ENCODE assay signal across 16 cellular contexts in the genomic region with DNA sequence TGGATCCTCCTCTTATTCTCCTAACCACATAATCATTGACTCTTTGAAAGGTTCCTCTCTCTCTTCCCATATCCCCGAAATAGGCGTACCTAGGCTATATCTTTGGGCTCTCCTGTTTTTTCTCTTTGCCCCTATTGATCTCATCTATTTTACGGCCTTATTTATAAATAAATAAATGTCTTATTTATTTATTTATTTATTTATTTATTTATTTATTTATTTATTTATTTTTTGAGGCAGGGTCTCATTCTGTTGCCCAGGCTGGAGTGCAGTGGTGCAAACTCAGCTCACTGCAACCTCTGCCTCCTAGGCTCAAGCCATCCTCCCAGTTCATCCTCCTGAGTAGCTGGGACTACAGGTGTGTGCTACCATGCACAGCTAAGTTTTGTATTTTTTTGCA. TPM values are rescaled to one million over a fixed set of nuclear protein-coding genes. Genes with fewer than 3 reads are reported as not detected.
DNase-seq lines count a peak whose midpoint lies in the region; ATAC-seq, FAIRE-seq and TF ChIP-seq lines count a peak whose summit lies in the region.
"Not testable (repeated sequence)": the region's sequence is repeated elsewhere in the genome, so short reads cannot be mapped to it uniquely, and the experiment has no call there.
"Had no signal": no experiment of that assay in that cellular context is flagged by ENCODE, and none has a peak within 500 bp of the region (broad histone marks: within the 10 kb centered on the region; RNA-seq: fewer than 3 reads in every experiment).

No MANE protein-coding gene starts in this region.

- intact Hi-C loops in esophagus muscularis mucosa (cut with DNase I): not testable (repeated sequence)

- not testable (repeated sequence) for H3K9me3 ChIP-seq in A549; HEK293 (ENCODE audit: control insufficient read depth, insufficient read depth, low read depth, low read length); esophagus muscularis mucosa

- not testable (repeated sequence) for TF ChIP-seq POLR2A in A549 (IDR thresholded peaks at IDR 0.05; ENCODE audit: low read length); esophagus muscularis mucosa (IDR thresholded peaks at IDR 0.05; ENCODE audit: low read depth)

- not testable (repeated sequence) for H3K27ac ChIP-seq in A549; HEK293 (ENCODE audit: extremely low read depth, low read depth, low read length); esophagus muscularis mucosa (replicated peaks in 1 of 4)

- CTCF ChIA-PET in A549 (lab: Yijun Ruan, JAX) (interaction anchor here (0.5 to 3.9 kb wide), 9 partner anchors 13 to 420 kb away, joined by 3 to 23 read pairs (median 4); partner anchors contain the start of genes KCTD19, LRRC36 and ZDHHC1), HEK293 (lab: Yijun Ruan, JAX) (interaction anchor here (0.5 to 1.5 kb wide), 5 partner anchors 21 to 151 kb away, joined by 3 to 5 read pairs (median 4); no protein-coding TSS in a partner anchor), WTC11 (lab: Charles Lee) (interaction anchor here (1.3 to 2.9 kb wide), 4 partner anchors 26 to 114 kb away, joined by 3 to 15 read pairs (median 6); partner anchors contain the start of genes KCTD19 and LRRC36)

- ATAC-seq in A549, WTC11: not testable (repeated sequence)

- H3K4me3 Mint-ChIP-seq in WTC11: not testable (repeated sequence)

- not testable (repeated sequence) for DNase-seq in A549 (ENCODE audit: low read depth in 1 of 2, low spot score in 1 of 2); WTC11 (ENCODE audit: low spot score)
- DNase-seq in esophagus muscularis mucosa (ENCODE audit: extremely low spot score): peak; percentile 50

- H3K4me1 ChIP-seq in A549; HEK293 (ENCODE audit: control insufficient read depth, insufficient read depth, low read length); esophagus muscularis mucosa: not testable (repeated sequence)

- H3K27me3 ChIP-seq in esophagus muscularis mucosa: not testable (repeated sequence)

- H3K4me2 ChIP-seq in A549: not testable (repeated sequence)

- H3K4me1 Mint-ChIP-seq in WTC11: not testable (repeated sequence)

- WGBS in A549 (ENCODE audit: missing lambda C conversion rate): 90% methylated on average over 3 of the region's 3 CpGs
- 97% methylated on average over 3 of the region's 3 CpGs for WGBS in esophagus muscularis mucosa

- H3K36me3 Mint-ChIP-seq in WTC11: not testable (repeated sequence)

- POLR2A ChIA-PET in A549 (lab: Yijun Ruan, JAX); HEK293 (lab: Yijun Ruan, JAX); WTC11 (lab: Charles Lee): not testable (repeated sequence)

- not testable (repeated sequence) for TF ChIP-seq EP300 in A549 (IDR thresholded peaks at IDR 0.05); esophagus muscularis mucosa (IDR thresholded peaks at IDR 0.05)

- not testable (repeated sequence) for FAIRE-seq in A549 (lab: Jason Lieb, UNC)

- not testable (repeated sequence) for H3K9me3 Mint-ChIP-seq in WTC11

- not testable (repeated sequence) for H3K27me3 Mint-ChIP-seq in WTC11 (ENCODE audit: low read depth)

- H3K36me3 ChIP-seq in HEK293 (ENCODE audit: control insufficient read depth in 2 of 2, insufficient read depth in 1 of 2, low read length in 2 of 2); esophagus muscularis mucosa: not testable (repeated sequence)

- not testable (repeated sequence) for TF ChIP-seq RAD21 in A549 (conservative IDR thresholded peaks at IDR 0.05 in 1 of 2, IDR thresholded peaks at IDR 0.05 in 1 of 2)

- H3K27ac Mint-ChIP-seq in WTC11: not testable (repeated sequence)

- not testable (repeated sequence) for H3K4me3 ChIP-seq in A549; HEK293 (ENCODE audit: low read depth, low read length); esophagus muscularis mucosa

- TF ChIP-seq CTCF in A549 (IDR thresholded peaks at IDR 0.05); HEK293 (tag by site-specific recombination; IDR thresholded peaks at IDR 0.05); WTC11 (IDR thresholded peaks at IDR 0.05); esophagus muscularis mucosa (IDR thresholded peaks at IDR 0.05): not testable (repeated sequence)

TF ChIP-seq in A549, 52 proteins besides CTCF, POLR2A, EP300 and RAD21:
- TF ChIP-seq ZC3H11A (IDR thresholded peaks at IDR 0.05): peak; percentile 86

TF ChIP-seq in HEK293, 187 proteins besides CTCF, POLR2A, EP300 and RAD21 (continues in another document):
- 0 out of 2 replicates have a peak, but pooled peaks have one; percentile 19 for TF ChIP-seq ZFP3 (tag by site-specific recombination; IDR thresholded peaks at IDR 0.05; ENCODE audit: low read depth)
- peak; percentile 84 for TF ChIP-seq ZXDB (tag by site-specific recombination; IDR thresholded peaks at IDR 0.05)

TF ChIP-seq in WTC11, 78 proteins besides CTCF, POLR2A, EP300 and RAD21:
- peak; percentile 48; the same call in 1 of the 2 replicates for TF ChIP-seq HMGA2 (CRISPR knock-in tag; IDR thresholded peaks at IDR 0.05)
TF ChIP-seq in WTC11: peak in this region for 1; not testable (repeated sequence) for 77.

RNA-seq across cellular contexts. Expression of gene LRRC36, which starts 25.8 kb away (rescaled TPM):
- polyA plus RNA-seq in A549 (2011; rRNA removed): 0.57 and 0.93 TPM in 2 replicates
- polyA plus RNA-seq in A549 (2012; cell fraction: cytosol; rRNA removed): 0.05 and 0.07 TPM in 2 replicates
- 0.19 and 0.40 TPM in 2 replicates for polyA plus RNA-seq in A549 (2012; cell fraction: nucleus; rRNA removed)
- 0.25 to 0.48 TPM (median 0.44 TPM) in 3 replicates for polyA plus RNA-seq in A549 (2017; fragmentation: RNase III; extraction: RNeasy Plus Mini Kit Qiagen cat#74134 plus additional on column Dnase treatment)
- 0.24 and 0.54 TPM in 2 replicates for polyA minus RNA-seq in A549 (2011; rRNA and poly(A)+ RNA removed)
- total RNA-seq in WTC11 (2021): 0.13 to 0.39 TPM (median 0.18 TPM) in 3 replicates
- under 1 TPM in 1 of 4 donors, not detected in 3; 0.33 TPM for total RNA-seq in esophagus muscularis mucosa
- total RNA-seq: A172; A673; B cell; Caco-2; CD4-positive, alpha-beta memory T cell; CD4-positive, alpha-beta T cell; CD4-positive, CD25-positive, alpha-beta regulatory T cell; CD8-positive, alpha-beta T cell; Daoy had no signal
- polyA plus RNA-seq: BJ; CD4-positive, alpha-beta memory T cell; CD4-positive, CD25-positive, alpha-beta regulatory T cell; CD8-positive, alpha-beta memory T cell had no signal

RNA-seq across cellular contexts. Expression of gene KCTD19, which starts 25.9 kb away (rescaled TPM):
- 1.1 and 2.4 TPM in 2 replicates for polyA plus RNA-seq in A549 (2011; rRNA removed)
- polyA plus RNA-seq in A549 (2012; cell fraction: cytosol; rRNA removed): 0.36 and 0.84 TPM in 2 replicates
- polyA plus RNA-seq in A549 (2012; cell fraction: nucleus; rRNA removed): 1.8 and 2.1 TPM in 2 replicates
- polyA plus RNA-seq in A549 (2017; fragmentation: RNase III; extraction: RNeasy Plus Mini Kit Qiagen cat#74134 plus additional on column Dnase treatment): 0.57 to 1.00 TPM (median 0.76 TPM) in 3 replicates
- 1.2 and 4.5 TPM in 2 replicates for polyA minus RNA-seq in A549 (2011; rRNA and poly(A)+ RNA removed)
- 0.85 to 1.1 TPM (median 0.85 TPM) in 3 replicates for total RNA-seq in WTC11 (2021)
- total RNA-seq in esophagus muscularis mucosa: not detected
- total RNA-seq: A172; B cell; Caco-2; CD4-positive, alpha-beta memory T cell; CD4-positive, alpha-beta T cell; CD4-positive, CD25-positive, alpha-beta regulatory T cell; CD8-positive, alpha-beta T cell had no signal
- polyA plus RNA-seq: CD14-positive monocyte; CD4-positive, CD25-positive, alpha-beta regulatory T cell; CD8-positive, alpha-beta memory T cell had no signal

RNA-seq across cellular contexts. Expression of gene TPPP3, which starts 40.8 kb away (rescaled TPM):
- polyA plus RNA-seq in A549 (2011; rRNA removed) (9.4 and 10.6 TPM in 2 replicates), A549 (2017; fragmentation: RNase III; extraction: RNeasy Plus Mini Kit Qiagen cat#74134 plus additional on column Dnase treatment) (8.7 to 10.9 TPM (median 9.6 TPM) in 3 replicates)
- polyA plus RNA-seq in A549 (2012; cell fraction: cytosol; rRNA removed): 20.1 and 29.1 TPM in 2 replicates
- polyA plus RNA-seq in A549 (2012; cell fraction: nucleus; rRNA removed): 21.8 and 32.6 TPM in 2 replicates
- 2.4 and 2.5 TPM in 2 replicates for polyA minus RNA-seq in A549 (2011; rRNA and poly(A)+ RNA removed)
- total RNA-seq in WTC11 (2021) (0.57 to 0.74 TPM (median 0.64 TPM) in 3 replicates), esophagus muscularis mucosa (100 to 1,000 TPM in 1 of 4 donors, 10 to 100 TPM in 3; 32.0 to 116 (median 41.3) TPM)
- total RNA-seq: B cell; CD4-positive, alpha-beta memory T cell; CD4-positive, alpha-beta T cell; CD4-positive, CD25-positive, alpha-beta regulatory T cell; CD8-positive, alpha-beta memory T cell; CD8-positive, alpha-beta T cell; Daoy had no signal
- polyA plus RNA-seq: CD4-positive, alpha-beta memory T cell; CD4-positive, CD25-positive, alpha-beta regulatory T cell; CD8-positive, alpha-beta memory T cell had no signal

Comparison
In these comparisons a context has a peak if more than half of its experiments do, and no peak if none do; other contexts are left out.
1. RNA of gene TPPP3, which starts 40.8 kb away (total RNA-seq): 32.0 to 116 TPM in esophagus muscularis mucosa; 0.57 to 0.74 TPM in WTC11; every median in the first group is over 10 times any median in the second.